12 cellular contexts compared by ENCODE assay signal in the genomic region with DNA sequence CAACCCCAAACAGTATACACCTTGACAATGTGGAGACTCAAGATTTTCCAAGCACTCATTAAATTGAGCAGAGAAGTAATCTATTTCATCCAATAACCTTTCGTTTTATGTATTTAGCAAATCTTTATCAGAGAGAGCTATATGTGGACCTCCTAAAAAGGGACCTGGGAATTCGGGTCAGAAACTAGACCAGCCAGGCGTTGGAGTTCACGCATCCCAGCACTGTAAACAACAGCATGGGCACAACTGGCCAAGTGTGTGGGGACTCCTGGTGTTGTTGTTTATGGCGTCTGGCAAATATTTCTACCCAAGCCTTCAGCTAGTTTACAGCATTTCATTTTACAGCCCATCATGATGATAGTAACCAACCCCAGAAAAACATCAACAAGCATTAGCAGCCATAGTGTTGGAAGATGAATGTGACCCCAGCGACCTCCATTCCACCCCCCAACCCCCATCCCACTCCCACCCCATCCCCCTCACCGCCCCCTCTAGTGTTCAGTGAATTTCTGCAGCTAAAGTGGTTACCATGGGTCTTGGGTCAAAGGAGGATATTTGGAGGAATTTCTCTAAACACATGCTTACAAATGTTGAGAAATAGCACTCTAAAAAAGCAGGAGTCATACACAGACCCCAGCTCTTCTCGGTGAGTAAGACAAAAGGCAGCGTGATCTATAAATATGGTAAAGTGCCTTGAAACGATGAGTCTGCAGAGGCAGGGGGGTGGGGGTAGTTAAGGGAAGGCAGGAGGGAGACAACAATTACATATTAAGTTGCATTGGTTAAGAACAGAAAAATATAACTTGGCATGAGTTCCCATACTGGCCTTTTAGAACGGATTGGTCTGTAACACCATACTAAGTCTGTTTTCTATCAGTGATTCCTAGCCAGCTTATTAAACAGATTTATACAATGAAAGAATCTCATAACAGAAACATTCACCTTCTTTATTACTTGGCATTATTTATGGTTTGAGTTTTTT.
A peak's percentile ranks its signal among the peaks of the same experiment; 100 is the strongest.
DNase-seq lines count a peak whose midpoint lies in the region; FAIRE-seq and TF ChIP-seq lines count a peak whose summit lies in the region.
"Had no signal": no experiment of that assay in that cellular context is flagged by ENCODE, and none has a peak within 500 bp of the region (broad histone marks: within the 10 kb centered on the region; RNA-seq: fewer than 3 reads in every experiment).

No MANE protein-coding gene starts in this region.

- peaks cover 24% of the 10 kb centered on the region for H3K4me1 Mint-ChIP-seq in chondrocyte (ENCODE audit: low read depth)
- H3K4me1 Mint-ChIP-seq: activated CD4-positive, alpha-beta T cell treated with anti-CD3 and anti-CD28 coated beads, Interleukin-2, amount 10 ng/mL, durations not matched to agents 7 days and 5 days; activated naive CD8-positive, alpha-beta T cell treated with anti-CD3 and anti-CD28 coated beads, Interleukin-2, amount 50 U/mL, for 24 hours had no signal

- no peaks in the 10 kb centered on the region for H3K27me3 Mint-ChIP-seq in chondrocyte (ENCODE audit: low read depth)
- H3K27me3 Mint-ChIP-seq: activated CD4-positive, alpha-beta T cell treated with anti-CD3 and anti-CD28 coated beads, Interleukin-2, amount 10 ng/mL, durations not matched to agents 7 days and 5 days; activated naive CD8-positive, alpha-beta T cell treated with anti-CD3 and anti-CD28 coated beads, Interleukin-2, amount 50 U/mL, for 24 hours had no signal

- no peak overlapping the region for H3K27ac Mint-ChIP-seq in chondrocyte (ENCODE audit: unreplicated experiment)
- H3K27ac Mint-ChIP-seq: activated CD4-positive, alpha-beta T cell treated with anti-CD3 and anti-CD28 coated beads, Interleukin-2, amount 10 ng/mL, durations not matched to agents 7 days and 5 days; activated naive CD8-positive, alpha-beta T cell treated with anti-CD3 and anti-CD28 coated beads, Interleukin-2, amount 50 U/mL, for 24 hours had no signal

- DNase-seq in SIG-M5 treated with dmso at 0.1 percent for 504 hours (lab: John Stamatoyannopoulos, UW; ENCODE audit: unreplicated experiment) (peak; percentile 47), SIG-M5 (lab: John Stamatoyannopoulos, UW) (no peak), chondrocyte (ENCODE audit: low spot score) (no peak), mesenteric fat pad (ENCODE audit: low spot score) (peak; percentile 69), urothelium cell line (ENCODE audit: low spot score) (peak; percentile 77), NCI-H1417 (lab: John Stamatoyannopoulos, UW) (no peak), SHP77 (lab: John Stamatoyannopoulos, UW) (no peak), anterior cingulate cortex (lab: John Stamatoyannopoulos, UW) (no peak)
- DNase-seq: activated CD4-positive, alpha-beta T cell treated with anti-CD3 and anti-CD28 coated beads, Interleukin-2, amount 10 ng/mL, durations not matched to agents 7 days and 5 days; activated naive CD8-positive, alpha-beta T cell treated with anti-CD3 and anti-CD28 coated beads, Interleukin-2, amount 50 U/mL, for 24 hours; stimulated activated CD4-positive, alpha-beta T cell treated with anti-CD3 and anti-CD28 coated beads, Interleukin-1b, Interleukin-23, amount 100 ng/mL, for 48 hours had no signal

- H3K36me3 Mint-ChIP-seq in chondrocyte (ENCODE audit: low read depth), result no peaks in the 10 kb centered on the region

- FAIRE-seq in urothelium cell line (lab: Jason Lieb, UNC), result peak; percentile 27
- FAIRE-seq: K562 had no signal

- H3K4me3 Mint-ChIP-seq in chondrocyte (ENCODE audit: unreplicated experiment), result no peak overlapping the region
- H3K4me3 Mint-ChIP-seq: activated CD4-positive, alpha-beta T cell treated with anti-CD3 and anti-CD28 coated beads, Interleukin-2, amount 10 ng/mL, durations not matched to agents 7 days and 5 days; activated naive CD8-positive, alpha-beta T cell treated with anti-CD3 and anti-CD28 coated beads, Interleukin-2, amount 50 U/mL, for 24 hours had no signal

- H3K9me3 Mint-ChIP-seq in chondrocyte (ENCODE audit: low read depth), result no peaks in the 10 kb centered on the region
- H3K9me3 Mint-ChIP-seq: activated CD4-positive, alpha-beta T cell treated with anti-CD3 and anti-CD28 coated beads, Interleukin-2, amount 10 ng/mL, durations not matched to agents 7 days and 5 days; activated naive CD8-positive, alpha-beta T cell treated with anti-CD3 and anti-CD28 coated beads, Interleukin-2, amount 50 U/mL, for 24 hours had no signal

- peak; percentile 44 for TF ChIP-seq CTCF in chondrocyte (IDR thresholded peaks at IDR 0.05)

Comparison
In these comparisons a context has a peak if more than half of its experiments do, and no peak if none do; other contexts are left out.
1. DNase-seq: peak in SIG-M5 treated with dmso at 0.1 percent for 504 hours (single experiment), mesenteric fat pad (single experiment) and urothelium cell line (single experiment); none in SIG-M5 (single experiment), chondrocyte (single experiment), NCI-H1417 (0 of 3), SHP77 (0 of 2) and anterior cingulate cortex (0 of 58).